ENCODE assay signal across 24 cellular contexts in the genomic region with DNA sequence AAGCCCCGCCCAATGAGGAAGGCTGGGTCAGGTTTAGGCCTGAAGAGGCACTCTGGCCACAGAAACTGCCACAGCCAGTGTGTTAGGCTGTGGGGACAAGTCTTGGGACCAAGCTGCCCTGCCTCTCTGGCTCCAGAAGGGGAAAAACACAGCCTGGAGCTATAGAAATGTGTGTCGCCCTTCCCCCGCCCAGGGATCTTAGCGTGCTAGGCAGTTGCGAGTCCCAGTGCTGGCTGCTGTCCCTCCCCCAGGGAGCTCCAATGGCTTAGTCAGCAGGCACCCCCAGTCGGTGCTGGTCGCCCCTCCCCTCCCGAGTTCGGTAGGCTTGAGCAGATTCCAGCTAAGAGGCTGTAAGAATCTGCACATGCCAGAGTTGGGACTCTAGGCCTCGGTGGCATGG.
DNase-seq lines count a peak whose midpoint lies in the region; ATAC-seq, FAIRE-seq and TF ChIP-seq lines count a peak whose summit lies in the region.
"Had no signal": no experiment of that assay in that cellular context is flagged by ENCODE, and none has a peak within 500 bp of the region (broad histone marks: within the 10 kb centered on the region; RNA-seq: fewer than 3 reads in every experiment).

No MANE protein-coding gene starts in this region.

- no peak for FAIRE-seq in small intestine (lab: Jason Lieb, UNC)
- FAIRE-seq: A549, D721Med, GM12892, H54 had no signal

- H3K4me1 ChIP-seq in GM23338 (ENCODE audit: insufficient read depth) (no peaks in the 10 kb centered on the region), endodermal cell (ENCODE audit: control insufficient read depth, insufficient read depth, low read length) (no peaks in the 10 kb centered on the region), small intestine (ENCODE audit: control insufficient read depth in 2 of 2, insufficient read depth in 1 of 2, low read depth in 1 of 2, low read length in 1 of 2) (no peaks in the 10 kb centered on the region), PC-3 (ENCODE audit: insufficient read depth, low read length) (no peaks in the 10 kb centered on the region)
- H3K4me1 ChIP-seq: A549; BLaER1 treated with 17β-estradiol and CSF1 and Interleukin-3, amounts not matched to agents 10 nM and 100 nM; Peyer's patch had no signal

- H3K9ac ChIP-seq in endodermal cell (ENCODE audit: extremely low read depth, low read length, poor library complexity, severe bottlenecking) (no peak overlapping the region), PC-3 (ENCODE audit: low read length) (no peak overlapping the region)
- H3K9ac ChIP-seq: BLaER1 treated with 17β-estradiol and CSF1 and Interleukin-3, amounts not matched to agents 10 nM and 100 nM had no signal

- in situ Hi-C loops in KBM-7 (cut with MboI; ENCODE audit: low pct_unique_long_range_greater_than_20kb, low sequenced_read_pairs) = no loop called here

- H3K4me1 Mint-ChIP-seq in GM23338 = no peaks in the 10 kb centered on the region
- H3K4me1 Mint-ChIP-seq in endodermal cell = no peaks in the 10 kb centered on the region
- H3K4me1 Mint-ChIP-seq: CD8-positive, alpha-beta memory T cell had no signal

- H3K36me3 ChIP-seq in GM23338 (ENCODE audit: insufficient read depth) (0 out of 2 replicates have a peak, but pooled peaks cover 5% of the 10 kb centered on the region), endodermal cell (ENCODE audit: control insufficient read depth, insufficient read depth, low read length) (no peaks in the 10 kb centered on the region), small intestine (ENCODE audit: control insufficient read depth in 2 of 2, insufficient read depth in 2 of 2, low read length in 2 of 2) (no peaks in the 10 kb centered on the region), PC-3 (ENCODE audit: low read depth, low read length) (no peaks in the 10 kb centered on the region)
- H3K36me3 ChIP-seq: BLaER1 treated with 17β-estradiol and CSF1 and Interleukin-3, amounts not matched to agents 10 nM and 100 nM; Peyer's patch had no signal

- peaks cover 2% of the 10 kb centered on the region for H3K27me3 Mint-ChIP-seq in GM23338 (ENCODE audit: insufficient read depth, low read depth, poor library complexity)
- H3K27me3 Mint-ChIP-seq in endodermal cell (ENCODE audit: insufficient read depth) = peaks cover 5% of the 10 kb centered on the region

- H3K4me2 ChIP-seq in GM23338 (peak overlapping the region; percentile 62; the same call in 1 of the 2 replicates), PC-3 (ENCODE audit: low read length) (no peak overlapping the region)
- H3K4me2 ChIP-seq: A549; BLaER1 treated with 17β-estradiol and CSF1 and Interleukin-3, amounts not matched to agents 10 nM and 100 nM had no signal

- H3K9me3 ChIP-seq in endodermal cell (ENCODE audit: control insufficient read depth, low read length) (peaks cover 7% of the 10 kb centered on the region), small intestine (ENCODE audit: control insufficient read depth, low read depth) (no peaks in the 10 kb centered on the region), PC-3 (ENCODE audit: low read length) (no peaks in the 10 kb centered on the region)
- H3K9me3 ChIP-seq: A549, Peyer's patch had no signal

- H3K4me3 Mint-ChIP-seq in GM23338 = no peak overlapping the region
- no peak overlapping the region for H3K4me3 Mint-ChIP-seq in endodermal cell
- H3K4me3 Mint-ChIP-seq: CD8-positive, alpha-beta memory T cell had no signal

- H3K27me3 ChIP-seq in GM23338 (ENCODE audit: insufficient read depth) (no peaks in the 10 kb centered on the region), endodermal cell (ENCODE audit: control insufficient read depth, insufficient read depth, low read length, poor library complexity, severe bottlenecking) (no peaks in the 10 kb centered on the region), small intestine (ENCODE audit: control insufficient read depth in 2 of 2, insufficient read depth in 2 of 2, low read length in 2 of 2) (no peaks in the 10 kb centered on the region), PC-3 (ENCODE audit: low read length) (no peaks in the 10 kb centered on the region)
- H3K27me3 ChIP-seq: BLaER1 treated with 17β-estradiol and CSF1 and Interleukin-3, amounts not matched to agents 10 nM and 100 nM; Peyer's patch had no signal

- H3K27ac ChIP-seq in GM23338 (ENCODE audit: low read depth) (no peak overlapping the region), endodermal cell (ENCODE audit: low read depth, low read length) (no peak overlapping the region), small intestine (ENCODE audit: low read depth in 1 of 2, low read length in 1 of 2) (no peak overlapping the region), PC-3 (ENCODE audit: low read length) (no peak overlapping the region)
- H3K27ac ChIP-seq: A549; BLaER1 treated with 17β-estradiol and CSF1 and Interleukin-3, amounts not matched to agents 10 nM and 100 nM; Peyer's patch; SK-N-MC had no signal

- H3K79me2 ChIP-seq in GM23338 (replicated peaks; ENCODE audit: insufficient read depth) (no peaks in the 10 kb centered on the region), PC-3 (ENCODE audit: low read length) (no peaks in the 10 kb centered on the region)

- DNase-seq in GM23338 (ENCODE audit: low spot score) = peak; percentile 46
- DNase-seq in NCI-H2227 (lab: John Stamatoyannopoulos, UW; ENCODE audit: unreplicated experiment) = peak; percentile 22
- DNase-seq in endodermal cell = peak; percentile 81
- DNase-seq in islet precursor cell = peak; percentile 77
- no peak for DNase-seq in KBM-7
- DNase-seq in small intestine = no peak
- DNase-seq in DMS114 treated with DMSO at 0.1 percent for 48 hours (lab: John Stamatoyannopoulos, UW; ENCODE audit: unreplicated experiment) = no peak
- DNase-seq in PC-3 = no peak
- DNase-seq: CD8-positive, alpha-beta memory T cell; DMS79 treated with DMSO at 0.1 percent for 48 hours; GDM1; MV-4-11; NCI-H1417; NCI-H2029 treated with DMSO at 0.1 percent for 48 hours; NCI-H2171 treated with DMSO at 0.1 percent for 48 hours; NCI-H510A treated with DMSO at 0.1 percent for 48 hours; Peyer's patch; Right ventricle myocardium superior had no signal

- no TSS peak for BruUV-seq in PC-3 (replicated peaks; lab: Mats Ljungman, UMichigan)

- intact Hi-C loops in PC-3 (cut with micrococcal nuclease) = no loop called here

- 65 to 80% methylated on average over 3 to 10 of the region's 10 CpGs for WGBS in endodermal cell (ENCODE audit: insufficient coverage in 1 of 2, insufficient read length in 1 of 2), 2 experiments
- 68 to 74% (median 70%) methylated on average over 10 of the region's 10 CpGs for WGBS in small intestine, 3 donors

- H3K9me3 Mint-ChIP-seq in GM23338 (peaks cover 97% of the 10 kb centered on the region), endodermal cell (peaks cover 62% of the 10 kb centered on the region)

- POLR2A ChIA-PET in PC-3 (lab: Charles Lee; ENCODE audit: unreplicated experiment) = no interaction called here

- CTCF ChIA-PET in PC-3 (lab: Charles Lee) = no interaction called here

- H3K27ac Mint-ChIP-seq in GM23338 (no peak overlapping the region), endodermal cell (no peak overlapping the region)
- H3K27ac Mint-ChIP-seq: CD8-positive, alpha-beta memory T cell had no signal

- ATAC-seq in GM23338 = peak; percentile 31
- no peak for ATAC-seq in PC-3
- ATAC-seq: A549 had no signal

- no peaks in the 10 kb centered on the region for H3F3A ChIP-seq in GM23338 (replicated peaks; ENCODE audit: low read depth)
- no peaks in the 10 kb centered on the region for H3F3A ChIP-seq in PC-3 (ENCODE audit: low read length, unreplicated experiment)

- TF ChIP-seq CTCF in GM23338 (conservative IDR thresholded peaks at IDR 0.05; ENCODE audit: low read depth in 2 of 2) = no peak
- TF ChIP-seq CTCF in endodermal cell (conservative IDR thresholded peaks at IDR 0.05) = no peak
- no peak for TF ChIP-seq CTCF in PC-3 (conservative IDR thresholded peaks at IDR 0.05; ENCODE audit: low read depth, low read length)

- 0 out of 2 replicates have a peak overlapping the region, but pooled peaks have one; percentile 81 for H2AFZ ChIP-seq in GM23338
- H2AFZ ChIP-seq in PC-3 (ENCODE audit: low read length) = no peak overlapping the region

- H3K4me3 ChIP-seq in GM23338 = no peak overlapping the region
- no peak overlapping the region for H3K4me3 ChIP-seq in endodermal cell (ENCODE audit: low read length)
- H3K4me3 ChIP-seq in small intestine (ENCODE audit: low read depth in 1 of 2, low read length in 2 of 2) = no peak overlapping the region
- no peak overlapping the region for H3K4me3 ChIP-seq in PC-3 (ENCODE audit: low read length)
- H3K4me3 ChIP-seq: A549; BLaER1 treated with 17β-estradiol and CSF1 and Interleukin-3, amounts not matched to agents 10 nM and 100 nM; Peyer's patch; SK-N-MC had no signal

- H3K36me3 Mint-ChIP-seq in GM23338 (ENCODE audit: low read depth) (peaks cover 17% of the 10 kb centered on the region), endodermal cell (ENCODE audit: low read depth) (no peaks in the 10 kb centered on the region)
- H3K36me3 Mint-ChIP-seq: CD8-positive, alpha-beta memory T cell had no signal

- no peaks in the 10 kb centered on the region for H4K20me1 ChIP-seq in GM23338 (replicated peaks; ENCODE audit: insufficient read depth)
- no peaks in the 10 kb centered on the region for H4K20me1 ChIP-seq in PC-3 (ENCODE audit: low read length)
- H4K20me1 ChIP-seq: BLaER1 treated with 17β-estradiol and CSF1 and Interleukin-3, amounts not matched to agents 10 nM and 100 nM had no signal

- H3K9me2 ChIP-seq in GM23338 (ENCODE audit: insufficient read depth) (no peaks in the 10 kb centered on the region), PC-3 (replicated peaks; ENCODE audit: low read length) (no peaks in the 10 kb centered on the region)

Comparison
In these comparisons a context has a peak if more than half of its experiments do, and no peak if none do; other contexts are left out.
1. DNase-seq: peak in GM23338 (single experiment), NCI-H2227 (single experiment), endodermal cell (single experiment) and islet precursor cell (single experiment); none in KBM-7 (single experiment), small intestine (single experiment), DMS114 treated with DMSO at 0.1 percent for 48 hours (single experiment) and PC-3 (single experiment).